Comparison of ENCODE assay signal across 9 cellular contexts in the genomic region with DNA sequence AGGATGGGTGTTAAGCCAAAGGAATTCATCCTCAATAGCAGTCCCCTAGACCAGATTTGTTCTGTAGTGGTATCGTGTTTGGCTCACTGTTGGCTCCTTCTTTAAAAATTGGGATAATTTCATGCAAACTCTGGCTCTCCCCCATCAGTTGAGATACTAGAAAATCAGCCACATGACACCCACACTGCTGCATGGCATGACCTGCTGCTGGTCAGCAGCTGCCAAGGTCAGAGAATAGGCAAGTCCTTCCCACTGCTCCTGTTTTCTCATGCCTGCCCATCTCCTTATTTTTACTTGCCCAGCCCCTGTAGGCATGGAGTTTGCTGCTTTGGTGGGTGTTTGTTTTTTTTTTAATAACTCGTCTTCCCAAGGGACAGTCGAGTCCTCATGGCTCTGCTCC. TPM values are rescaled to one million over a fixed set of nuclear protein-coding genes. Genes with fewer than 3 reads are reported as not detected.
DNase-seq lines count a peak whose midpoint lies in the region; ATAC-seq, FAIRE-seq and TF ChIP-seq lines count a peak whose summit lies in the region.
"Had no signal": no experiment of that assay in that cellular context is flagged by ENCODE, and none has a peak within 500 bp of the region (broad histone marks: within the 10 kb centered on the region; RNA-seq: fewer than 3 reads in every experiment).

No MANE protein-coding gene starts in this region.

- ATAC-seq in GM21528 (IDR thresholded peaks at IDR 0.05; ENCODE audit: low FRiP score, unreplicated experiment), result no peak

- no peak for TF ChIP-seq POLR2A in GM12891 (IDR thresholded peaks at IDR 0.05; ENCODE audit: low read depth, low read length)

- peak overlapping the region; percentile 97 to 100 (median 99) for H3K4me3 Mint-ChIP-seq in CD4-positive, alpha-beta memory T cell

- no peak for FAIRE-seq in GM12891 (lab: Jason Lieb, UNC)

- H4K20me1 ChIP-seq in OCI-LY7 (ENCODE audit: insufficient read depth, low read length) (peaks cover 9% of the 10 kb centered on the region; the same call in 1 of the 2 replicates), neural cell (ENCODE audit: insufficient read depth) (no peaks in the 10 kb centered on the region)

- peaks cover 36 to 49% of the 10 kb centered on the region in 2 donors for H3K36me3 Mint-ChIP-seq in CD4-positive, alpha-beta memory T cell

- H3K27ac Mint-ChIP-seq in CD4-positive, alpha-beta memory T cell, result peak overlapping the region; percentile 98 to 100 (median 100)

- TF ChIP-seq CTCF in OCI-LY7 (conservative IDR thresholded peaks at IDR 0.05; ENCODE audit: low read length) (no peak), neural cell (IDR thresholded peaks at IDR 0.05; ENCODE audit: poor library complexity, severe bottlenecking) (no peak)

- no TSS peak for BruUV-seq in OCI-LY7 (replicated peaks; lab: Mats Ljungman, UMichigan)

- CTCF ChIA-PET in CD4-positive, alpha-beta memory T cell (lab: Charles Lee; ENCODE audit: partially characterized antibody), result interaction anchor here (1.2 to 5.4 kb wide), 6 partner anchors 9 to 248 kb away, joined by 3 to 24 read pairs (median 5); a partner anchor contains a TSS
- CTCF ChIA-PET in OCI-LY7 (lab: Charles Lee; ENCODE audit: unreplicated experiment), result no interaction called here

- H3K4me1 ChIP-seq in CD4-positive, alpha-beta memory T cell (ENCODE audit: insufficient read depth, low read length), result peaks cover 44% of the 10 kb centered on the region
- peaks cover 28% of the 10 kb centered on the region for H3K4me1 ChIP-seq in OCI-LY7 (ENCODE audit: insufficient read depth, low read length, poor library complexity, severe bottlenecking)
- peaks cover 15% of the 10 kb centered on the region for H3K4me1 ChIP-seq in effector memory CD4-positive, alpha-beta T cell (ENCODE audit: control insufficient read depth, insufficient read depth, low read length, poor library complexity, severe bottlenecking)

- peaks cover 31% of the 10 kb centered on the region for H3K36me3 ChIP-seq in CD4-positive, alpha-beta memory T cell (ENCODE audit: insufficient read depth, low read length)
- peaks cover 36% of the 10 kb centered on the region for H3K36me3 ChIP-seq in OCI-LY7 (ENCODE audit: insufficient read depth, low read length)
- peaks cover 32% of the 10 kb centered on the region for H3K36me3 ChIP-seq in effector memory CD4-positive, alpha-beta T cell (ENCODE audit: control insufficient read depth, insufficient read depth, low read length)
- H3K36me3 ChIP-seq in neural cell (ENCODE audit: insufficient read depth, low read length), result no peaks in the 10 kb centered on the region

- no peaks in the 10 kb centered on the region for H3F3A ChIP-seq in neural cell (ENCODE audit: insufficient read depth, low read length, poor library complexity, severe bottlenecking)

- TF ChIP-seq RAD21 in neural cell (conservative IDR thresholded peaks at IDR 0.05), result no peak

- H3K9me3 Mint-ChIP-seq in CD4-positive, alpha-beta memory T cell, result no peaks in the 10 kb centered on the region

- H2AFZ ChIP-seq in OCI-LY7 (ENCODE audit: low read length) (peak overlapping the region; percentile 80; the same call in 1 of the 2 replicates), neural cell (ENCODE audit: low read depth, low read length) (peak overlapping the region; percentile 98)

- peaks cover 37 to 59% (median 47%) of the 10 kb centered on the region in 4 donors for H3K4me1 Mint-ChIP-seq in CD4-positive, alpha-beta memory T cell

- H3K4me2 ChIP-seq in OCI-LY7 (ENCODE audit: low read length) (peak overlapping the region; percentile 96), neural cell (ENCODE audit: low read length) (peak overlapping the region; percentile 92)

- no peak for TF ChIP-seq EP300 in neural cell (conservative IDR thresholded peaks at IDR 0.05; ENCODE audit: poor library complexity, severe bottlenecking)

- POLR2A ChIA-PET in CD4-positive, alpha-beta memory T cell (lab: Charles Lee; ENCODE audit: partially characterized antibody), result interaction anchor here (0.6 to 5.8 kb wide), 16 partner anchors 10 to 231 kb away, joined by 3 to 134 read pairs (median 8); a partner anchor contains a TSS
- POLR2A ChIA-PET in OCI-LY7 (lab: Charles Lee), result interaction anchor here (0.7 to 3.4 kb wide), 6 partner anchors 14 to 99 kb away, joined by 3 to 31 read pairs (median 3); a partner anchor contains a TSS

- H3K79me2 ChIP-seq in OCI-LY7 (ENCODE audit: insufficient read depth, low read depth, low read length) (peaks cover 36% of the 10 kb centered on the region), neural cell (replicated peaks; ENCODE audit: insufficient read depth, low read length) (peaks cover 44% of the 10 kb centered on the region)

- DNase-seq in CD4-positive, alpha-beta memory T cell, result no peak
- DNase-seq in OCI-LY7 (ENCODE audit: low spot score) (no peak), NCI-H2029 treated with DMSO at 0.1 percent for 48 hours (lab: John Stamatoyannopoulos, UW) (no peak), mucosa of gallbladder (ENCODE audit: low spot score) (no peak), GM12891 (ENCODE audit: insufficient read length, low spot score) (no peak)
- DNase-seq in effector memory CD4-positive, alpha-beta T cell, result no peak

- intact Hi-C loops in CD4-positive, alpha-beta memory T cell (cut with micrococcal nuclease), result loop anchor here (5.0 kb wide), 1 partner anchor 99 kb away; a partner anchor contains a TSS
- intact Hi-C loops in OCI-LY7 (cut with micrococcal nuclease; ENCODE audit: unreplicated experiment), result no loop called here

- H3K9me2 ChIP-seq in OCI-LY7 (ENCODE audit: insufficient read depth, low read length) (no peaks in the 10 kb centered on the region), neural cell (ENCODE audit: insufficient read depth, low read length) (no peaks in the 10 kb centered on the region)

- H3K9ac ChIP-seq in neural cell (ENCODE audit: low read length), result no peak overlapping the region

- no peaks in the 10 kb centered on the region for H3K27me3 ChIP-seq in CD4-positive, alpha-beta memory T cell (ENCODE audit: insufficient read depth, low read length)
- no peaks in the 10 kb centered on the region for H3K27me3 ChIP-seq in effector memory CD4-positive, alpha-beta T cell (replicated peaks; ENCODE audit: control insufficient read depth, insufficient read depth, low read length, poor library complexity, severe bottlenecking)
- no peaks in the 10 kb centered on the region for H3K27me3 ChIP-seq in neural cell (ENCODE audit: insufficient read depth, low read depth, low read length)

- no peaks in the 10 kb centered on the region for H3K9me3 ChIP-seq in CD4-positive, alpha-beta memory T cell (ENCODE audit: control insufficient read depth in 1 of 2, low read length in 2 of 2)
- H3K9me3 ChIP-seq in OCI-LY7 (ENCODE audit: low read length) (no peaks in the 10 kb centered on the region), neural cell (ENCODE audit: low read length) (no peaks in the 10 kb centered on the region)
- H3K9me3 ChIP-seq in effector memory CD4-positive, alpha-beta T cell (ENCODE audit: control insufficient read depth, low read length), result no peaks in the 10 kb centered on the region

- peak overlapping the region; percentile 89 for H3K27ac ChIP-seq in CD4-positive, alpha-beta memory T cell (ENCODE audit: low read depth, low read length)
- H3K27ac ChIP-seq in OCI-LY7 (ENCODE audit: low read depth, low read length, poor library complexity, severe bottlenecking), result peak overlapping the region; percentile 73
- H3K27ac ChIP-seq in effector memory CD4-positive, alpha-beta T cell (ENCODE audit: insufficient read depth, low read length, poor library complexity, severe bottlenecking), result peak overlapping the region; percentile 99
- H3K27ac ChIP-seq in neural cell (ENCODE audit: low read length), result no peak overlapping the region

- peak overlapping the region; percentile 80 to 99 for H3K4me3 ChIP-seq in CD4-positive, alpha-beta memory T cell (ENCODE audit: low read length in 2 of 2)
- H3K4me3 ChIP-seq in OCI-LY7 (ENCODE audit: low read depth, low read length, poor library complexity, severe bottlenecking) (peak overlapping the region; percentile 95), neural cell (ENCODE audit: low read length) (peak overlapping the region; percentile 85)
- H3K4me3 ChIP-seq in effector memory CD4-positive, alpha-beta T cell (ENCODE audit: insufficient read depth, low read depth, low read length, poor library complexity, severe bottlenecking), result no peak overlapping the region

- no peaks in the 10 kb centered on the region for H3K27me3 Mint-ChIP-seq in CD4-positive, alpha-beta memory T cell

TF ChIP-seq in GM12891, 5 proteins besides CTCF, POLR2A, EP300 and RAD21 (continues in another document):
- TF ChIP-seq TAF1 (IDR thresholded peaks at IDR 0.05; ENCODE audit: low read depth, low read length), result no peak

RNA-seq across cellular contexts. Expression of a gene that starts 1.0 kb away (rescaled TPM):
- 100 to 1,000 TPM; 225 to 227 TPM for total RNA-seq in CD4-positive, alpha-beta memory T cell
- 10 to 100 TPM; 53.6 to 84.8 TPM for polyA plus RNA-seq in CD4-positive, alpha-beta memory T cell
- 76.0 and 79.3 TPM in 2 replicates for total RNA-seq in OCI-LY7 (2014; rRNA removed; shearing (Covaris generic))
- total RNA-seq in OCI-LY7 (2022) (213 and 216 TPM in 2 replicates), mucosa of gallbladder (113 TPM)
- 70.4 and 75.7 TPM in 2 replicates for polyA plus RNA-seq in neural cell
- polyA minus RNA-seq in neural cell, result 78.9 and 83.5 TPM in 2 replicates
- 92.6 TPM for polyA plus RNA-seq in GM12891 (2012; ENCODE audit: low read depth, missing spikeins)

RNA-seq across cellular contexts. Expression of a gene that starts 18.7 kb away (rescaled TPM):
- total RNA-seq in CD4-positive, alpha-beta memory T cell, result 10 to 100 TPM; 11.5 to 11.7 TPM
- polyA plus RNA-seq in CD4-positive, alpha-beta memory T cell, result 10 to 100 TPM; 10.0 to 10.3 TPM
- total RNA-seq in OCI-LY7 (2014; rRNA removed; shearing (Covaris generic)), result 13.5 and 15.5 TPM in 2 replicates
- total RNA-seq in OCI-LY7 (2022) (7.1 and 8.1 TPM in 2 replicates), mucosa of gallbladder (1.5 TPM)
- not detected in 2 replicates for polyA plus RNA-seq in neural cell
- not detected in 2 replicates for polyA minus RNA-seq in neural cell
- 8.2 TPM for polyA plus RNA-seq in GM12891 (2012; ENCODE audit: low read depth, missing spikeins)
- total RNA-seq: NCI-H460 had no signal

RNA-seq across cellular contexts. Expression of a gene that starts 29.2 kb away (rescaled TPM):
- 1 to 10 TPM; 5.4 to 7.7 TPM for total RNA-seq in CD4-positive, alpha-beta memory T cell
- 1 to 10 TPM in 1 of 2 donors, under 1 TPM in 1; 0.20 to 1.2 TPM for polyA plus RNA-seq in CD4-positive, alpha-beta memory T cell
- 94.7 and 108 TPM in 2 replicates for total RNA-seq in OCI-LY7 (2014; rRNA removed; shearing (Covaris generic))
- 85.8 and 91.3 TPM in 2 replicates for total RNA-seq in OCI-LY7 (2022)
- 0.82 and 2.7 TPM in 2 replicates for polyA plus RNA-seq in neural cell
- 0.69 and 1.7 TPM in 2 replicates for polyA minus RNA-seq in neural cell
- 1.2 TPM for total RNA-seq in mucosa of gallbladder
- polyA plus RNA-seq in GM12891 (2012; ENCODE audit: low read depth, missing spikeins), result 24.9 TPM

RNA-seq across cellular contexts. Expression of a gene that starts 40.3 kb away (rescaled TPM):
- 10 to 100 TPM; 78.3 to 87.3 TPM for total RNA-seq in CD4-positive, alpha-beta memory T cell
- 100 to 1,000 TPM in 1 of 2 donors, 10 to 100 TPM in 1; 94.3 to 111 TPM for polyA plus RNA-seq in CD4-positive, alpha-beta memory T cell
- total RNA-seq in OCI-LY7 (2014; rRNA removed; shearing (Covaris generic)), result 89.8 and 128 TPM in 2 replicates
- 85.2 and 89.6 TPM in 2 replicates for total RNA-seq in OCI-LY7 (2022)
- 182 and 188 TPM in 2 replicates for polyA plus RNA-seq in neural cell
- polyA minus RNA-seq in neural cell, result 149 and 164 TPM in 2 replicates
- 69.3 TPM for total RNA-seq in mucosa of gallbladder
- 36.4 TPM for polyA plus RNA-seq in GM12891 (2012; ENCODE audit: low read depth, missing spikeins)

RNA-seq across cellular contexts. Expression of a gene that starts 40.6 kb away (rescaled TPM):
- 10 to 100 TPM; 45.1 to 45.6 TPM for total RNA-seq in CD4-positive, alpha-beta memory T cell
- 10 to 100 TPM; 27.3 to 46.0 TPM for polyA plus RNA-seq in CD4-positive, alpha-beta memory T cell
- total RNA-seq in OCI-LY7 (2014; rRNA removed; shearing (Covaris generic)), result 12.0 and 12.1 TPM in 2 replicates
- total RNA-seq in OCI-LY7 (2022) (20.4 and 21.1 TPM in 2 replicates), mucosa of gallbladder (80.3 TPM)
- polyA plus RNA-seq in neural cell, result 19.1 and 21.4 TPM in 2 replicates
- 28.5 and 31.6 TPM in 2 replicates for polyA minus RNA-seq in neural cell
- polyA plus RNA-seq in GM12891 (2012; ENCODE audit: low read depth, missing spikeins), result 10.9 TPM

Comparison
In these comparisons a context has a peak if more than half of its experiments do, and no peak if none do; other contexts are left out.
1. RNA of a gene that starts 29.2 kb away (total RNA-seq): 85.8 to 108 TPM in OCI-LY7; 5.4 to 7.7 TPM in CD4-positive, alpha-beta memory T cell and 1.2 TPM in mucosa of gallbladder (single experiment); every median in the first group is over 10 times any median in the second.